In genomic region chr15:90099868-90100854, GRCh38 we compare ENCODE assay signal across 8 cellular contexts. TPM values are rescaled to one million over a fixed set of nuclear protein-coding genes. Genes with fewer than 3 reads are reported as not detected.
DNase-seq lines count a peak whose midpoint lies in the region; ATAC-seq and TF ChIP-seq lines count a peak whose summit lies in the region.

No MANE protein-coding gene starts in this region.

- no peak overlapping the region for H3K9ac ChIP-seq in trophoblast cell (ENCODE audit: low read length)

- no peak overlapping the region for H3K18ac ChIP-seq in trophoblast cell (ENCODE audit: low read length)

- CTCF ChIA-PET in AG04449 (lab: Yijun Ruan, JAX): interaction anchor here (1.1 to 2.2 kb wide), 4 partner anchors 11 to 121 kb away, joined by 3 to 10 read pairs (median 6); no protein-coding TSS in a partner anchor

- peak overlapping the region; percentile 95 for H3K27ac Mint-ChIP-seq in T-helper 2 cell treated with Interferon-gamma antibody and Interleukin-4, amounts not matched to agents 5 μg/mL and 100 μg/mL, for 36 hours

- POLR2A ChIA-PET in AG04449 (lab: Yijun Ruan, JAX): interaction anchor here (0.5 to 1.6 kb wide), 2 partner anchors 71 to 133 kb away, joined by 3 to 5 read pairs; partner anchors contain the start of genes CIB1 and GDPGP1

- H3K27me3 ChIP-seq in trophoblast cell (ENCODE audit: insufficient read depth, low read length): no peaks in the 10 kb centered on the region

- DNase-seq in AG04449 (ENCODE audit: low read depth, low spot score) (no peak), fibroblast of the conjunctiva (ENCODE audit: low read depth) (peak; percentile 59), trophoblast cell (peak; percentile 85 to 93), LoVo (ENCODE audit: low spot score) (no peak)
- no peak for DNase-seq in T-helper 2 cell treated with Interferon-gamma antibody and Interleukin-4, amounts not matched to agents 5 μg/mL and 100 μg/mL, for 36 hours (ENCODE audit: low spot score)

- ATAC-seq in HG03108 (IDR thresholded peaks at IDR 0.05; ENCODE audit: unreplicated experiment) (no peak), GM19455 (IDR thresholded peaks at IDR 0.05; ENCODE audit: unreplicated experiment) (no peak)

- peaks cover 22% of the 10 kb centered on the region for H3K79me1 ChIP-seq in trophoblast cell (ENCODE audit: low read length)

- H3K4me3 ChIP-seq in AG04449 (ENCODE audit: low read depth, low read length): peak overlapping the region; percentile 75
- H3K4me3 ChIP-seq in GM12875 (ENCODE audit: low read depth, low read length): peak overlapping the region; percentile 93
- peak overlapping the region; percentile 30 for H3K4me3 ChIP-seq in trophoblast cell (ENCODE audit: low read depth, low read length)

- no peak overlapping the region for H3K27ac ChIP-seq in trophoblast cell (ENCODE audit: low read depth, low read length)

- no peak overlapping the region for H4K91ac ChIP-seq in trophoblast cell (ENCODE audit: low read depth, low read length)

- no CpG with 5 or more reads among the region's 11 CpGs for WGBS in trophoblast cell (ENCODE audit: extremely low coverage, insufficient coverage, insufficient read length)

- H3K4me3 Mint-ChIP-seq in T-helper 2 cell treated with Interferon-gamma antibody and Interleukin-4, amounts not matched to agents 5 μg/mL and 100 μg/mL, for 36 hours: peak overlapping the region; percentile 84

- H3K9me3 ChIP-seq in trophoblast cell (ENCODE audit: insufficient read depth, low read depth, low read length): peaks cover 2% of the 10 kb centered on the region

- H2AFZ ChIP-seq in trophoblast cell (ENCODE audit: insufficient read depth, low read length, poor library complexity): no peak overlapping the region

- peaks cover 13% of the 10 kb centered on the region for H3K79me2 ChIP-seq in trophoblast cell (ENCODE audit: control insufficient read depth, insufficient read depth, low read length, poor library complexity)

- peaks cover 29% of the 10 kb centered on the region for H3K36me3 Mint-ChIP-seq in T-helper 2 cell treated with Interferon-gamma antibody and Interleukin-4, amounts not matched to agents 5 μg/mL and 100 μg/mL, for 36 hours (ENCODE audit: low read depth)

- no peak overlapping the region for H3K23ac ChIP-seq in trophoblast cell (ENCODE audit: low read length)

- no peak overlapping the region for H3K14ac ChIP-seq in trophoblast cell (ENCODE audit: low read length)

- TF ChIP-seq CTCF in AG04449 (IDR thresholded peaks at IDR 0.05; ENCODE audit: insufficient read depth, low read length, missing control alignments) (no peak), GM12875 (IDR thresholded peaks at IDR 0.05; ENCODE audit: borderline replicate concordance, insufficient read depth, low read depth, low read length) (no peak)

- no peak overlapping the region for H4K8ac ChIP-seq in trophoblast cell (ENCODE audit: low read depth, low read length)

- H2BK5ac ChIP-seq in trophoblast cell (ENCODE audit: low read depth, low read length, poor library complexity): no peak overlapping the region

- H3K27me3 Mint-ChIP-seq in T-helper 2 cell treated with Interferon-gamma antibody and Interleukin-4, amounts not matched to agents 5 μg/mL and 100 μg/mL, for 36 hours (ENCODE audit: low read depth): no peaks in the 10 kb centered on the region

- H3K4me1 Mint-ChIP-seq in T-helper 2 cell treated with Interferon-gamma antibody and Interleukin-4, amounts not matched to agents 5 μg/mL and 100 μg/mL, for 36 hours (ENCODE audit: low read depth): peaks cover 60% of the 10 kb centered on the region

- peak overlapping the region; percentile 3 for H3K4me2 ChIP-seq in trophoblast cell (ENCODE audit: low read length)

- no peak overlapping the region for H2BK12ac ChIP-seq in trophoblast cell (ENCODE audit: low read length)

- no peak overlapping the region for H3K4ac ChIP-seq in trophoblast cell (ENCODE audit: low read depth, low read length)

- H4K12ac ChIP-seq in trophoblast cell (ENCODE audit: low read depth, low read length): no peak overlapping the region

- no peaks in the 10 kb centered on the region for H3K36me3 ChIP-seq in trophoblast cell (ENCODE audit: control insufficient read depth in 1 of 2, insufficient read depth in 2 of 2, low read length in 2 of 2)

- no peak overlapping the region for H2BK120ac ChIP-seq in trophoblast cell (ENCODE audit: insufficient read depth, low read length, poor library complexity)

- H3K4me1 ChIP-seq in trophoblast cell (ENCODE audit: control insufficient read depth in 1 of 2, insufficient read depth in 2 of 2, low read length in 2 of 2): peaks cover 26 to 44% of the 10 kb centered on the region in 2 experiments

- H2AK5ac ChIP-seq in trophoblast cell (ENCODE audit: low read length): no peak overlapping the region

- no peaks in the 10 kb centered on the region for H3K9me3 Mint-ChIP-seq in T-helper 2 cell treated with Interferon-gamma antibody and Interleukin-4, amounts not matched to agents 5 μg/mL and 100 μg/mL, for 36 hours

RNA-seq across cellular contexts. Expression of gene IDH2, which starts 2.1 kb away (rescaled TPM):
- polyA plus RNA-seq in trophoblast cell (2013): 108 and 113 TPM in 2 replicates

Comparison
In these comparisons a context has a peak if more than half of its experiments do, and no peak if none do; other contexts are left out.
1. DNase-seq: peak in fibroblast of the conjunctiva (single experiment) and trophoblast cell (2 of 2); none in AG04449 (single experiment), T-helper 2 cell treated with Interferon-gamma antibody and Interleukin-4, amounts not matched to agents 5 μg/mL and 100 μg/mL, for 36 hours (single experiment) and LoVo (single experiment).
2. H3K4me3 ChIP-seq: peak in every context shown above with its lines; median percentile 93 in GM12875; 75 in AG04449; 30 in trophoblast cell.